Comparison of ENCODE assay signal across 14 cellular contexts in genomic region chr11:66854729-66855211, GRCh38. TPM values are rescaled to one million over a fixed set of nuclear protein-coding genes. Genes with fewer than 3 reads are reported as not detected.
DNase-seq lines count a peak whose midpoint lies in the region; ATAC-seq and TF ChIP-seq lines count a peak whose summit lies in the region.
"Had no signal": no experiment of that assay in that cellular context is flagged by ENCODE, and none has a peak within 500 bp of the region (broad histone marks: within the 10 kb centered on the region; RNA-seq: fewer than 3 reads in every experiment).

No MANE protein-coding gene starts in this region.

- H3K9me3 ChIP-seq in DND-41 (ENCODE audit: insufficient read depth, low read length, severe bottlenecking) (no peaks in the 10 kb centered on the region), ascending aorta (no peaks in the 10 kb centered on the region)
- H3K9me3 ChIP-seq: SK-N-SH had no signal

- no peak overlapping the region for H2AFZ ChIP-seq in DND-41 (ENCODE audit: low read depth, low read length)

- no peak overlapping the region for H3K27ac Mint-ChIP-seq in natural killer cell treated with Interleukin-12 subunit alpha and Interleukin-12 subunit beta and Interleukin-15 and Interleukin-18, amount 100 ng/mL, for 72 hours

- H3K36me3 ChIP-seq in DND-41 (ENCODE audit: insufficient read depth, low read length) (peaks cover 31% of the 10 kb centered on the region), ascending aorta (peaks cover 0 to 2% of the 10 kb centered on the region in 2 donors)

- H3K4me1 Mint-ChIP-seq in natural killer cell treated with Interleukin-12 subunit alpha and Interleukin-12 subunit beta and Interleukin-15 and Interleukin-18, amount 100 ng/mL, for 72 hours (ENCODE audit: low read depth in 2 of 2): peaks cover 8 to 10% of the 10 kb centered on the region in 2 donors

- no peak for DNase-seq in DND-41
- no peak for DNase-seq in ascending aorta (ENCODE audit: low spot score in 2 of 2)
- peak; percentile 47 for DNase-seq in natural killer cell treated with Interleukin-12 subunit alpha and Interleukin-12 subunit beta and Interleukin-15 and Interleukin-18, amount 100 ng/mL, for 72 hours (ENCODE audit: low spot score)
- DNase-seq in NCI-H2107 treated with DMSO at 0.1 percent for 48 hours (lab: John Stamatoyannopoulos, UW; ENCODE audit: unreplicated experiment): no peak
- DNase-seq in DMS79 treated with DMSO at 0.1 percent for 48 hours (lab: John Stamatoyannopoulos, UW): no peak
- DNase-seq in NCI-H2107 (lab: John Stamatoyannopoulos, UW): no peak
- DNase-seq: activated naive CD4-positive, alpha-beta T cell treated with Interleukin-2 at 50 U/mL for 16 hours; cerebellar nuclear complex; HCEC 1CT; occipital lobe; SK-N-SH; small intestine had no signal

- peak overlapping the region; percentile 65; the same call in 1 of the 2 replicates for H3K9ac ChIP-seq in DND-41 (ENCODE audit: low read depth, low read length)

- H3K27me3 ChIP-seq in DND-41 (ENCODE audit: insufficient read depth, low read length, poor library complexity) (no peaks in the 10 kb centered on the region), ascending aorta (no peaks in the 10 kb centered on the region)

- H3K4me2 ChIP-seq in DND-41 (ENCODE audit: insufficient read depth, low read length): 0 out of 2 replicates have a peak overlapping the region, but pooled peaks have one; percentile 21

- no peak overlapping the region for H3K4me3 ChIP-seq in DND-41 (ENCODE audit: low read depth in 1 of 2, low read length in 2 of 2)
- no peak overlapping the region for H3K4me3 ChIP-seq in ascending aorta

- peaks cover 33% of the 10 kb centered on the region for H3K79me2 ChIP-seq in DND-41 (ENCODE audit: insufficient read depth, low read length)

- H3K36me3 Mint-ChIP-seq in natural killer cell treated with Interleukin-12 subunit alpha and Interleukin-12 subunit beta and Interleukin-15 and Interleukin-18, amount 100 ng/mL, for 72 hours: no peaks in the 10 kb centered on the region

- H3K4me1 ChIP-seq in DND-41 (ENCODE audit: insufficient read depth, low read length) (peaks cover 38% of the 10 kb centered on the region), ascending aorta (peaks cover 4 to 6% of the 10 kb centered on the region in 2 donors)

- ATAC-seq in DND-41 (ENCODE audit: insufficient read depth, low read depth) (no peak), HG03025 (IDR thresholded peaks at IDR 0.05; ENCODE audit: low FRiP score, unreplicated experiment) (no peak)
- ATAC-seq in natural killer cell treated with Interleukin-12 subunit alpha and Interleukin-12 subunit beta and Interleukin-15 and Interleukin-18, amount 100 ng/mL, for 72 hours: no peak

- H3K27me3 Mint-ChIP-seq in natural killer cell treated with Interleukin-12 subunit alpha and Interleukin-12 subunit beta and Interleukin-15 and Interleukin-18, amount 100 ng/mL, for 72 hours: no peaks in the 10 kb centered on the region

- no peaks in the 10 kb centered on the region for H3K9me3 Mint-ChIP-seq in natural killer cell treated with Interleukin-12 subunit alpha and Interleukin-12 subunit beta and Interleukin-15 and Interleukin-18, amount 100 ng/mL, for 72 hours

- peak overlapping the region; percentile 90; the same call in 1 of the 2 replicates for H3K27ac ChIP-seq in C4-2B
- H3K27ac ChIP-seq in DND-41 (ENCODE audit: low read length): peak overlapping the region; percentile 32; the same call in 1 of the 2 replicates
- peak overlapping the region; percentile 75 to 92 for H3K27ac ChIP-seq in ascending aorta

- intact Hi-C loops in ascending aorta (cut with DNase I): loop anchor here (5.0 kb wide), 1 partner anchor 103 kb away; the partner anchor contains the start of gene PC

- peak overlapping the region; percentile 73 for H3K4me3 Mint-ChIP-seq in natural killer cell treated with Interleukin-12 subunit alpha and Interleukin-12 subunit beta and Interleukin-15 and Interleukin-18, amount 100 ng/mL, for 72 hours

- TF ChIP-seq CTCF in C4-2B (conservative IDR thresholded peaks at IDR 0.05): no peak
- TF ChIP-seq CTCF in DND-41 (IDR thresholded peaks at IDR 0.05; ENCODE audit: borderline replicate concordance, extremely low read depth, low read length, poor library complexity, severe bottlenecking): no peak
- TF ChIP-seq CTCF in ascending aorta (IDR thresholded peaks at IDR 0.05): no peak

- H4K20me1 ChIP-seq in DND-41 (ENCODE audit: insufficient read depth, low read length): peaks cover 17% of the 10 kb centered on the region; the same call in 1 of the 2 replicates

RNA-seq across cellular contexts. Expression of gene LRFN4, which starts 2.1 kb away (rescaled TPM):
- 60.5 TPM for total RNA-seq in ascending aorta
- 1 to 10 TPM; 1.4 to 7.9 TPM for total RNA-seq in natural killer cell treated with Interleukin-12 subunit alpha and Interleukin-12 subunit beta and Interleukin-15 and Interleukin-18, amount 100 ng/mL, for 72 hours

RNA-seq across cellular contexts. Expression of gene RCE1, which starts 11.5 kb away (rescaled TPM):
- total RNA-seq in ascending aorta: 45.7 TPM
- 10 to 100 TPM; 26.8 to 37.9 TPM for total RNA-seq in natural killer cell treated with Interleukin-12 subunit alpha and Interleukin-12 subunit beta and Interleukin-15 and Interleukin-18, amount 100 ng/mL, for 72 hours

Comparison
In these comparisons a context has a peak if more than half of its experiments do, and no peak if none do; other contexts are left out.
1. H3K27ac ChIP-seq: peak in every context shown above with its lines; median percentile 90 in C4-2B; 84 in ascending aorta; 32 in DND-41.